1 cellular context compared by ENCODE assay signal in genomic region chr4:132001542-132001941, GRCh38.
TF ChIP-seq lines count a peak whose summit lies in the region.

No MANE protein-coding gene starts in this region.

TF ChIP-seq in HCT116, 20 proteins besides CTCF, POLR2A, EP300 and RAD21 (continued from another document):
- TF ChIP-seq, protein P1, sequence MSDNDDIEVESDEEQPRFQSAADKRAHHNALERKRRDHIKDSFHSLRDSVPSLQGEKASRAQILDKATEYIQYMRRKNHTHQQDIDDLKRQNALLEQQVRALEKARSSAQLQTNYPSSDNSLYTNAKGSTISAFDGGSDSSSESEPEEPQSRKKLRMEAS (IDR thresholded peaks at IDR 0.05), result no peak
- no peak for TF ChIP-seq EZH2phosphoT487 (IDR thresholded peaks at IDR 0.05; ENCODE audit: borderline replicate concordance)
TF ChIP-seq in HCT116: peak in this region for 0.
